ENCODE assay signal across 8 cellular contexts in the genomic region with DNA sequence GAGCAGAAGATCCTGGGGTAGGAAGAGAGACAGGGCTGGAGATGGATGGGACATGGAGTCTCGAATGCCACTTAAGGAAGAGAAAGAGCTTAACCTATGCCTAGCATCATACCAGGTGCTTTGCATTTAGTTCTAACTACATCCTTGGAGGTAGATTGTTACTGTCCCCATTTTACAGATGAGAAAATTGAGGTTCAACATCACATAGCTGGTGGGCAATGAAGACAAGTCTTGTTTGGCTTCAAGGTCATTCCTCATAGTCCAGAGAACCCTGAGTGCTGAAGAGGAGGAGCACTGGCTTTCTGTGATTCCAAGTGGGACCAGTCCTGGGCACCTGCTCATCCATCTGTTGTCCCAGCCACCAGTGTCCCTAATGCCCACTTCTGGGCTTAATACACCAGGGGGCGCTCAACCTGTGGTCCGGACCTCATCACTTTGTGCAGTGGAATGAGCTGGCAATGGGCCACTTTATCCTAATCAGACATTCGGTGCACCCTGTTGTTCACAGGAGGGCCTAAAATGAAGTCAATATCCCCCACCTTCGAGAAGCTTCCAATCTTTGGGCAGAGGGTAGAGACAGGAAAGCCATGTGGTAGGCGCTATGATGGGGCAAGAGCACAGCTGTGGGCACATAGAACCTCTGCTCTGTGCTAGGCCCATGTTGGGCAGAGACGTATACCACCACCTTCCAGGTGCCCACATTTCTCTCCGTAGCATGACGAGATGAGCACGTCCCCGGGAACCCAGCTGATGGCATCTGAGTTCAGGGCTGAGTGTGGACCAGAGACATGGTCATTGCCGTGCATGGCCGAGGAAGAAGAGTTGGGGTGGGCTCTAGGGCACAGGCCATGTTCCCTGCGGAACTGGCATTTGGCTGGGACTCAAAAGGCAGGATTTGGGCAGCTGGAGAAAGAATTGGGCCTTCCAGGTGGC. TPM values are rescaled to one million over a fixed set of nuclear protein-coding genes. Genes with fewer than 3 reads are reported as not detected.
DNase-seq lines count a peak whose midpoint lies in the region; ATAC-seq, FAIRE-seq and TF ChIP-seq lines count a peak whose summit lies in the region.

No MANE protein-coding gene starts in this region.

- WGBS in mesendoderm (ENCODE audit: extremely low coverage, insufficient coverage, low lambda C conversion rate), result no CpG with 5 or more reads among the region's 14 CpGs

- H3K56ac ChIP-seq in mesendoderm (ENCODE audit: low read length), result no peak overlapping the region

- in situ Hi-C loops in T47D (cut with HindIII; ENCODE audit: low pct_unique_long_range_greater_than_20kb, low sequenced_read_pairs), result no loop called here

- H3K4ac ChIP-seq in mesendoderm (ENCODE audit: low read depth, low read length), result no peak overlapping the region

- FAIRE-seq in H54 (lab: Jason Lieb, UNC), result no peak

- no peak overlapping the region for H3K4me3 ChIP-seq in BJ (ENCODE audit: low read depth, low read length)
- H3K4me3 ChIP-seq in SU-DHL-6 (ENCODE audit: insufficient read depth, low read length, poor library complexity, severe bottlenecking), result no peak overlapping the region
- no peak overlapping the region for H3K4me3 ChIP-seq in mesendoderm (ENCODE audit: low read length)

- no peak overlapping the region for H3K18ac ChIP-seq in mesendoderm (ENCODE audit: low read length)

- H2AFZ ChIP-seq in SU-DHL-6 (ENCODE audit: low read depth, low read length, severe bottlenecking), result no peak overlapping the region

- H3K36me3 ChIP-seq in BJ (ENCODE audit: control insufficient read depth, insufficient read depth, low read length), result no peaks in the 10 kb centered on the region
- H3K36me3 ChIP-seq in SU-DHL-6 (ENCODE audit: low read length), result no peaks in the 10 kb centered on the region
- no peaks in the 10 kb centered on the region for H3K36me3 ChIP-seq in mesendoderm (ENCODE audit: control insufficient read depth, insufficient read depth, low read length)

- no peak overlapping the region for H2BK15ac ChIP-seq in mesendoderm (replicated peaks; ENCODE audit: low read depth)

- peaks cover 34% of the 10 kb centered on the region for H3F3A ChIP-seq in SU-DHL-6 (ENCODE audit: insufficient read depth)

- no peak overlapping the region for H3K4me2 ChIP-seq in SU-DHL-6 (ENCODE audit: low read depth, low read length, poor library complexity, severe bottlenecking)
- no peak overlapping the region for H3K4me2 ChIP-seq in mesendoderm (ENCODE audit: low read length)

- H3K79me1 ChIP-seq in mesendoderm (ENCODE audit: low read length), result peaks cover 5% of the 10 kb centered on the region

- no peak overlapping the region for H4K8ac ChIP-seq in mesendoderm (ENCODE audit: low read depth, low read length)

- no peak overlapping the region for H3K9ac ChIP-seq in SU-DHL-6 (ENCODE audit: low read length)
- no peak overlapping the region for H3K9ac ChIP-seq in mesendoderm (ENCODE audit: low read length)

- DNase-seq in BJ (ENCODE audit: low read depth), result no peak
- DNase-seq in H54 (ENCODE audit: insufficient read length, low spot score), result peak; percentile 37
- DNase-seq in T47D (ENCODE audit: low read depth in 1 of 2, low spot score in 1 of 2), result peak; percentile 25 to 57
- DNase-seq in mesendoderm, result peak; percentile 62
- DNase-seq in GM19240 (ENCODE audit: insufficient read length, low spot score), result no peak

- H2AK5ac ChIP-seq in mesendoderm (ENCODE audit: low read length), result no peak overlapping the region

- H3K9me3 ChIP-seq in SU-DHL-6 (ENCODE audit: insufficient read depth, low read length), result no peaks in the 10 kb centered on the region

- ATAC-seq in HG02798 (IDR thresholded peaks at IDR 0.05; ENCODE audit: poor library complexity, unreplicated experiment) (no peak), GM19397 (IDR thresholded peaks at IDR 0.05; ENCODE audit: unreplicated experiment) (no peak)

- TF ChIP-seq CTCF in BJ (IDR thresholded peaks at IDR 0.05; ENCODE audit: insufficient read depth, low read depth, low read length) (peak; percentile 54), SU-DHL-6 (IDR thresholded peaks at IDR 0.05; ENCODE audit: insufficient read depth, low read length, poor library complexity, severe bottlenecking) (peak; percentile 89)

- H3K9me2 ChIP-seq in SU-DHL-6 (replicated peaks; ENCODE audit: insufficient read depth, low read length), result no peaks in the 10 kb centered on the region

- POLR2A ChIA-PET in BJ (lab: Charles Lee), result no interaction called here

- H2BK120ac ChIP-seq in mesendoderm (ENCODE audit: low read depth, low read length), result no peak overlapping the region

- H3K27me3 ChIP-seq in BJ (ENCODE audit: control insufficient read depth, insufficient read depth, low read length), result no peaks in the 10 kb centered on the region
- no peaks in the 10 kb centered on the region for H3K27me3 ChIP-seq in SU-DHL-6 (ENCODE audit: low read length)
- no peaks in the 10 kb centered on the region for H3K27me3 ChIP-seq in mesendoderm (ENCODE audit: insufficient read depth, low read length, poor library complexity)

- H2BK5ac ChIP-seq in mesendoderm (ENCODE audit: low read length), result no peak overlapping the region

- TF ChIP-seq POLR2A in H54 (IDR thresholded peaks at IDR 0.05; ENCODE audit: low read depth, low read length), result no peak

- no peak overlapping the region for H4K5ac ChIP-seq in mesendoderm (ENCODE audit: low read length)

- H3K27ac ChIP-seq in SU-DHL-6 (ENCODE audit: low read depth, low read length), result no peak overlapping the region
- H3K27ac ChIP-seq in mesendoderm (ENCODE audit: low read depth, low read length), result no peak overlapping the region

- peaks cover 3% of the 10 kb centered on the region for H3K4me1 ChIP-seq in mesendoderm (ENCODE audit: control insufficient read depth, low read depth, low read length)

- H3K79me2 ChIP-seq in SU-DHL-6 (ENCODE audit: insufficient read depth, low read length) (no peaks in the 10 kb centered on the region), mesendoderm (ENCODE audit: control insufficient read depth, insufficient read depth, low read length) (peaks cover 2% of the 10 kb centered on the region)

- H4K20me1 ChIP-seq in SU-DHL-6 (ENCODE audit: low read depth, low read length), result no peaks in the 10 kb centered on the region

- CTCF ChIA-PET in BJ (lab: Yijun Ruan, JAX), result interaction anchor here (0.8 to 3.5 kb wide), 13 partner anchors 9 to 261 kb away, joined by 3 to 22 read pairs (median 7); a partner anchor contains a TSS

- H3K23ac ChIP-seq in mesendoderm (ENCODE audit: low read length), result no peak overlapping the region

RNA-seq across cellular contexts. Expression of a gene that starts 9.2 kb away (rescaled TPM):
- polyA plus RNA-seq in BJ (2011; rRNA removed), result 2.5 and 3.2 TPM in 2 replicates
- 4.6 and 7.5 TPM in 2 replicates for polyA minus RNA-seq in BJ (2011; rRNA and poly(A)+ RNA removed)
- polyA plus RNA-seq in mesendoderm (2013, experiment 1 of 2), result 22.5 TPM
- 21.1 TPM for polyA plus RNA-seq in mesendoderm (2013, experiment 2 of 2)

Comparison
In these comparisons a context has a peak if more than half of its experiments do, and no peak if none do; other contexts are left out.
1. DNase-seq: peak in H54 (single experiment), T47D (2 of 2) and mesendoderm (single experiment); none in BJ (single experiment) and GM19240 (single experiment).